ENCODE assay signal across 25 cellular contexts in the genomic region with DNA sequence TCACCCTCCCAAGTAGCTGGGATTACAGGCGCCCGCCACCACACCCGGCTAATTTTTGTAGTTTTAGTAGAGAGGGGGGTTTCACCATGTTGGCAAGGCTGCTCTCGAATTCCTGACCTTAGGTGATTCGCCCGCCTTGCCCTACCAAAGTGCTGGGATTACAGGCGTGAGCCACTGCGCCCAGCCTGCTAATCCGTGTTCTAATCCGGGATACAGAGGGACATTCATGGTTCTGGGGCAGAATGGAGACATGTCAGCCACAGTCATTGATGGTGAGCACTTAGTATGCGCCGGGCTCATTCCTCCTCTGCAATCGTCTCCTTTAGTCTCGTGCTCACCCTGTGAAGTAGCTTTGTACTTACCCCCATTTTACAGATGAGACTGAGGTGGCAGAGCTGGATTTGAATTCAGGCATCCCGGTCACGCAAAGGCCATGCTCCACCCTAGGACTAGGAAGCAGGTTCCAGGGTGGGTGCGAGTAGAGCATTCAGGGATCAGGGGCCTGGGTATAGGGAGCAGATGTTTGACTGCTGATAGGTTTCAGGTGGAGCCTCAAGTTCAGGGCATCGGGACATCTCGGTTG. TPM values are rescaled to one million over a fixed set of nuclear protein-coding genes. Genes with fewer than 3 reads are reported as not detected.
DNase-seq lines count a peak whose midpoint lies in the region; ATAC-seq, FAIRE-seq and TF ChIP-seq lines count a peak whose summit lies in the region.
"Had no signal": no experiment of that assay in that cellular context is flagged by ENCODE, and none has a peak within 500 bp of the region (broad histone marks: within the 10 kb centered on the region; RNA-seq: fewer than 3 reads in every experiment).

No MANE protein-coding gene starts in this region.

- FAIRE-seq in H1 (lab: Jason Lieb, UNC): no peak

- H3K27ac ChIP-seq in PC-9 (no peak overlapping the region), H1 (ENCODE audit: low read depth, low read length) (no peak overlapping the region), prostate gland (peak overlapping the region; percentile 22 to 33)
- H3K27ac ChIP-seq: hepatocyte had no signal

- H2BK20ac ChIP-seq in H1 (ENCODE audit: low read length): no peak overlapping the region

- CTCF ChIA-PET in PC-9 (lab: Charles Lee) (no interaction called here), H1 (lab: Charles Lee; ENCODE audit: partially characterized antibody) (interaction anchor here (0.6 to 1.2 kb wide), 6 partner anchors 8 to 286 kb away, joined by 3 to 4 read pairs (median 3); partner anchors contain the start of gene RRAS)

- DNase-seq in NCI-H82 (lab: John Stamatoyannopoulos, UW) (peak; percentile 65), NCI-H82 treated with DMSO at 0.1 percent for 48 hours (lab: John Stamatoyannopoulos, UW; ENCODE audit: unreplicated experiment) (no peak), PC-9 (no peak), H1 (ENCODE audit: low read depth in 1 of 2, low spot score in 2 of 2) (no peak), prostate gland (ENCODE audit: low spot score) (no peak), posterior vena cava (ENCODE audit: low spot score) (no peak), SKM-1 treated with dmso at 0.1 percent for 144 hours (lab: John Stamatoyannopoulos, UW; ENCODE audit: unreplicated experiment) (no peak)
- DNase-seq: 8988T; activated CD4-positive, alpha-beta T cell treated with anti-CD3 and anti-CD28 coated beads, Interleukin-2, amount 50 U/mL, for 48 hours; activated naive CD4-positive, alpha-beta T cell treated with Interleukin-2 at 50 U/mL for 16 hours; amniotic stem cell; HCEC 1CT; left cardiac atrium; MV-4-11; NCI-H1436; NCI-H345; nephron progenitor cell; sigmoid colon; stimulated activated CD4-positive, alpha-beta T cell treated with anti-CD3 and anti-CD28 coated beads, Interleukin-4, amount 100 ng/mL, for 24 hours; T-helper 1 cell had no signal

- no peaks in the 10 kb centered on the region for H3K9me2 ChIP-seq in PC-9 (ENCODE audit: insufficient read depth)

- H3K4me3 ChIP-seq in PC-9 (no peak overlapping the region), H1 (ENCODE audit: extremely low read depth in 1 of 4, insufficient read depth in 2 of 4, low read depth in 3 of 4, low read length in 4 of 4) (no peak overlapping the region), prostate gland (no peak overlapping the region)
- H3K4me3 ChIP-seq: breast epithelium, gastroesophageal sphincter, hepatocyte, sigmoid colon, tibial nerve had no signal

- no peak for TF ChIP-seq RAD21 in H1 (IDR thresholded peaks at IDR 0.05 in 1 of 2, conservative IDR thresholded peaks at IDR 0.05 in 1 of 2; ENCODE audit: low read depth in 2 of 2, low read length in 2 of 2)

- no peak overlapping the region for H2AK5ac ChIP-seq in H1 (ENCODE audit: low read depth, low read length)

- H3K27me3 ChIP-seq in PC-9 (ENCODE audit: insufficient read depth, low read depth): no peaks in the 10 kb centered on the region
- no peaks in the 10 kb centered on the region for H3K27me3 ChIP-seq in H1 (replicated peaks in 1 of 4; ENCODE audit: control insufficient read depth in 3 of 4, extremely low read depth in 1 of 4, insufficient read depth in 3 of 4, low read length in 3 of 4)
- no peaks in the 10 kb centered on the region for H3K27me3 ChIP-seq in prostate gland (replicated peaks; ENCODE audit: insufficient read depth)
- H3K27me3 ChIP-seq: breast epithelium, gastroesophageal sphincter, hepatocyte, sigmoid colon, tibial nerve had no signal

- intact Hi-C loops in PC-9 (cut with micrococcal nuclease; ENCODE audit: unreplicated experiment) (no loop called here), prostate gland (cut with DNase I) (no loop called here), posterior vena cava (cut with DNase I) (no loop called here)

- H3K4me1 ChIP-seq in PC-9 (replicated peaks; ENCODE audit: insufficient read depth): no peaks in the 10 kb centered on the region
- peaks cover 0 to 17% (median 3%) of the 10 kb centered on the region in 4 experiments; a peak in 4 of 7 replicates for H3K4me1 ChIP-seq in H1 (replicated peaks in 1 of 4; ENCODE audit: control insufficient read depth in 3 of 4, insufficient read depth in 4 of 4, low read length in 3 of 4)
- H3K4me1 ChIP-seq in prostate gland (replicated peaks): peaks cover 5% of the 10 kb centered on the region
- H3K4me1 ChIP-seq: breast epithelium had no signal

- ATAC-seq in HG03432 (IDR thresholded peaks at IDR 0.05; ENCODE audit: unreplicated experiment): no peak

- peaks cover 39% of the 10 kb centered on the region for H3F3A ChIP-seq in PC-9 (ENCODE audit: insufficient read depth, low read depth)

- no peak overlapping the region for H3K4ac ChIP-seq in H1 (replicated peaks; ENCODE audit: insufficient read length, low read depth, low read length)

- no peaks in the 10 kb centered on the region for H3K23me2 ChIP-seq in H1 (ENCODE audit: low read depth, low read length)

- no peak overlapping the region for H4K91ac ChIP-seq in H1 (replicated peaks; ENCODE audit: insufficient read length, low read length)

- peaks cover 4% of the 10 kb centered on the region for H4K20me1 ChIP-seq in PC-9 (ENCODE audit: insufficient read depth)
- H4K20me1 ChIP-seq in H1 (replicated peaks in 1 of 2; ENCODE audit: control insufficient read depth in 1 of 2, insufficient read depth in 2 of 2, low read length in 2 of 2): peaks cover 0 to 2% of the 10 kb centered on the region in 2 experiments

- H2BK15ac ChIP-seq in H1 (ENCODE audit: low read length): no peak overlapping the region

- no peak overlapping the region for H4K8ac ChIP-seq in H1 (ENCODE audit: extremely low read depth, insufficient read depth, low read length)

- H3K9me3 ChIP-seq in PC-9 (ENCODE audit: insufficient read depth, low read depth) (no peaks in the 10 kb centered on the region), H1 (ENCODE audit: insufficient read depth in 2 of 2, low read depth in 1 of 2, low read length in 1 of 2) (no peaks in the 10 kb centered on the region), prostate gland (no peaks in the 10 kb centered on the region)
- H3K9me3 ChIP-seq: breast epithelium, gastroesophageal sphincter, sigmoid colon, tibial nerve had no signal

- H3K4me2 ChIP-seq in PC-9: no peak overlapping the region
- H3K4me2 ChIP-seq in H1 (ENCODE audit: insufficient read depth in 1 of 2, low read depth in 2 of 2, low read length in 2 of 2): no peak overlapping the region
- H3K4me2 ChIP-seq: hepatocyte had no signal

- TF ChIP-seq EP300 in H1 (IDR thresholded peaks at IDR 0.05; ENCODE audit: borderline replicate concordance in 1 of 2, low read depth in 2 of 2, low read length in 2 of 2): no peak

- H2AFZ ChIP-seq in PC-9 (no peak overlapping the region), H1 (ENCODE audit: low read length) (no peak overlapping the region)
- H2AFZ ChIP-seq: hepatocyte had no signal

- H3K18ac ChIP-seq in H1 (ENCODE audit: extremely low read depth, low read length): no peak overlapping the region

- no peak overlapping the region for H2BK5ac ChIP-seq in H1 (ENCODE audit: low read depth, low read length)

- no peak overlapping the region for H3K56ac ChIP-seq in H1 (replicated peaks; ENCODE audit: insufficient read length, low read depth, low read length)

- TF ChIP-seq CTCF in PC-9 (conservative IDR thresholded peaks at IDR 0.05) (no peak), H1 (IDR thresholded peaks at IDR 0.05; ENCODE audit: control extremely low read depth in 1 of 3, insufficient read depth in 1 of 3, low read depth in 1 of 3, low read length in 3 of 3) (no peak), prostate gland (IDR thresholded peaks at IDR 0.05) (no peak)

- TF ChIP-seq POLR2A in H1 (IDR thresholded peaks at IDR 0.05; ENCODE audit: control extremely low read depth in 1 of 2, low read depth in 2 of 2, low read length in 2 of 2) (no peak), prostate gland (IDR thresholded peaks at IDR 0.05) (no peak)

- 85% methylated on average over 19 of the region's 19 CpGs; no CpG with 5 or more reads in 1 of the 2 experiments for WGBS in H1 (ENCODE audit: extremely low coverage in 1 of 2, insufficient coverage in 1 of 2, insufficient read length in 1 of 2, insufficient replicate concordance in 2 of 2, low coverage in 1 of 2, low lambda C conversion rate in 2 of 2, missing lambda C conversion rate in 1 of 2), 2 experiments
- WGBS in prostate gland: 89% methylated on average over 19 of the region's 19 CpGs

- no peak overlapping the region for H2BK120ac ChIP-seq in H1 (replicated peaks; ENCODE audit: low read depth, low read length)

- H3K79me2 ChIP-seq in PC-9 (ENCODE audit: low read depth): no peaks in the 10 kb centered on the region
- H3K79me2 ChIP-seq in H1 (ENCODE audit: control insufficient read depth in 1 of 2, insufficient read depth in 2 of 2, low read length in 2 of 2): no peaks in the 10 kb centered on the region
- H3K79me2 ChIP-seq: hepatocyte had no signal

- H2BK12ac ChIP-seq in H1 (ENCODE audit: low read depth, low read length): no peak overlapping the region

- H3K79me1 ChIP-seq in H1 (ENCODE audit: low read depth, low read length): no peaks in the 10 kb centered on the region

- POLR2A ChIA-PET in PC-9 (lab: Charles Lee; ENCODE audit: unreplicated experiment) (interaction anchor here (0.7 to 1.7 kb wide), 2 partner anchors 8 to 9 kb away, joined by 5 to 12 read pairs; partner anchors contain the start of gene RRAS), H1 (lab: Charles Lee; ENCODE audit: partially characterized antibody) (interaction anchor here (0.8 to 50.7 kb wide), 9 partner anchors 8 to 135 kb away, joined by 3 to 840 read pairs (median 4); partner anchors contain the start of genes NOSIP, PRMT1, PRR12 and PRRG2)

- no peak overlapping the region for H3K14ac ChIP-seq in H1 (ENCODE audit: insufficient read length)

- TSS peak; percentile 4 for BruUV-seq in PC-9 (replicated peaks; lab: Mats Ljungman, UMichigan)

- H4K5ac ChIP-seq in H1 (ENCODE audit: insufficient read length, low read depth, low read length): no peak overlapping the region

- H3K36me3 ChIP-seq in PC-9 (ENCODE audit: low read depth): peaks cover 4% of the 10 kb centered on the region; the same call in 1 of the 2 replicates
- peaks cover 0 to 12% (median under 1%) of the 10 kb centered on the region in 4 experiments; a peak in 5 of 8 replicates for H3K36me3 ChIP-seq in H1 (ENCODE audit: control insufficient read depth in 2 of 4, insufficient read depth in 4 of 4, low read length in 3 of 4)
- H3K36me3 ChIP-seq in prostate gland: no peaks in the 10 kb centered on the region
- H3K36me3 ChIP-seq: breast epithelium had no signal

- H3K23ac ChIP-seq in H1 (ENCODE audit: insufficient read length): no peak overlapping the region

- no peak overlapping the region for H3K9ac ChIP-seq in H1 (replicated peaks in 1 of 4; ENCODE audit: extremely low read depth in 1 of 4, low read depth in 3 of 4, low read length in 3 of 4)

RNA-seq across cellular contexts. Expression of gene RRAS, which starts 8.2 kb away (rescaled TPM):
- 36.6 and 40.6 TPM in 2 replicates for total RNA-seq in PC-9 (2021)
- 16.9 and 17.7 TPM in 2 replicates for total RNA-seq in H1 (2021; fragmentation: NEBNext Ultra II Directional; extraction: Animal tissue kit (Norgen Biotek cat#: 25700))
- 49.1 and 62.9 TPM in 2 replicates for polyA plus RNA-seq in H1 (2011; rRNA removed)
- polyA plus RNA-seq in H1 (2011; cell fraction: cytosol; rRNA removed): 44.6 TPM
- 35.8 TPM for polyA plus RNA-seq in H1 (2011; cell fraction: nucleus; rRNA removed)
- polyA plus RNA-seq in H1 (2012, experiment 1 of 2): 14.2 to 33.1 TPM (median 28.7 TPM) in 4 replicates
- polyA plus RNA-seq in H1 (2012, experiment 2 of 2): 26.7 TPM
- 18.4 TPM for polyA plus RNA-seq in H1 (2013, experiment 1 of 2)
- polyA plus RNA-seq in H1 (2013, experiment 2 of 2): 18.6 TPM
- 6.4 and 6.8 TPM in 2 replicates for polyA minus RNA-seq in H1 (2011; rRNA and poly(A)+ RNA removed)
- polyA minus RNA-seq in H1 (2011; cell fraction: cytosol; rRNA and poly(A)+ RNA removed): 7.9 TPM
- polyA minus RNA-seq in H1 (2011; cell fraction: nucleus; rRNA and poly(A)+ RNA removed): 4.9 TPM
- total RNA-seq in prostate gland: 10 to 100 TPM; 59.1 to 72.3 TPM
- total RNA-seq in posterior vena cava: 100 to 1,000 TPM; 124 to 173 TPM

RNA-seq across cellular contexts. Expression of gene SCAF1, which starts 10.3 kb away (rescaled TPM):
- 86.9 and 91.3 TPM in 2 replicates for total RNA-seq in PC-9 (2021)
- total RNA-seq in H1 (2021; fragmentation: NEBNext Ultra II Directional; extraction: Animal tissue kit (Norgen Biotek cat#: 25700)): 81.7 and 93.3 TPM in 2 replicates
- polyA plus RNA-seq in H1 (2011; rRNA removed): 9.7 and 21.4 TPM in 2 replicates
- 9.9 TPM for polyA plus RNA-seq in H1 (2011; cell fraction: cytosol; rRNA removed)
- 29.6 TPM for polyA plus RNA-seq in H1 (2011; cell fraction: nucleus; rRNA removed)
- polyA plus RNA-seq in H1 (2012, experiment 1 of 2): 44.1 to 59.6 TPM (median 55.2 TPM) in 4 replicates
- 56.4 TPM for polyA plus RNA-seq in H1 (2012, experiment 2 of 2)
- 42.7 TPM for polyA plus RNA-seq in H1 (2013, experiment 1 of 2)
- 41.6 TPM for polyA plus RNA-seq in H1 (2013, experiment 2 of 2)
- 3.7 and 4.7 TPM in 2 replicates for polyA minus RNA-seq in H1 (2011; rRNA and poly(A)+ RNA removed)
- polyA minus RNA-seq in H1 (2011; cell fraction: cytosol; rRNA and poly(A)+ RNA removed): 13.0 TPM
- 9.2 TPM for polyA minus RNA-seq in H1 (2011; cell fraction: nucleus; rRNA and poly(A)+ RNA removed)
- 10 to 100 TPM; 47.9 to 80.8 TPM for total RNA-seq in prostate gland
- 10 to 100 TPM; 43.5 to 55.1 TPM for total RNA-seq in posterior vena cava

RNA-seq across cellular contexts. Expression of gene IRF3, which starts 34.0 kb away (rescaled TPM):
- total RNA-seq in PC-9 (2021) (181 and 220 TPM in 2 replicates), prostate gland (10 to 100 TPM; 53.4 to 58.0 TPM), posterior vena cava (10 to 100 TPM; 40.6 to 50.9 TPM)
- total RNA-seq in H1 (2021; fragmentation: NEBNext Ultra II Directional; extraction: Animal tissue kit (Norgen Biotek cat#: 25700)): 114 and 115 TPM in 2 replicates
- polyA plus RNA-seq in H1 (2011; rRNA removed): 103 and 185 TPM in 2 replicates
- polyA plus RNA-seq in H1 (2011; cell fraction: cytosol; rRNA removed): 151 TPM
- 260 TPM for polyA plus RNA-seq in H1 (2011; cell fraction: nucleus; rRNA removed)
- 192 to 222 TPM (median 214 TPM) in 4 replicates for polyA plus RNA-seq in H1 (2012, experiment 1 of 2)
- polyA plus RNA-seq in H1 (2012, experiment 2 of 2): 136 TPM
- 127 TPM for polyA plus RNA-seq in H1 (2013, experiment 1 of 2)
- polyA plus RNA-seq in H1 (2013, experiment 2 of 2): 124 TPM
- 51.4 and 52.6 TPM in 2 replicates for polyA minus RNA-seq in H1 (2011; rRNA and poly(A)+ RNA removed)
- 50.8 TPM for polyA minus RNA-seq in H1 (2011; cell fraction: cytosol; rRNA and poly(A)+ RNA removed)
- polyA minus RNA-seq in H1 (2011; cell fraction: nucleus; rRNA and poly(A)+ RNA removed): 42.1 TPM

RNA-seq across cellular contexts. Expression of gene BCL2L12, which starts 34.0 kb away (rescaled TPM):
- total RNA-seq in PC-9 (2021): 80.3 and 84.8 TPM in 2 replicates
- total RNA-seq in H1 (2021; fragmentation: NEBNext Ultra II Directional; extraction: Animal tissue kit (Norgen Biotek cat#: 25700)): 126 and 133 TPM in 2 replicates
- polyA plus RNA-seq in H1 (2011; rRNA removed): 209 and 280 TPM in 2 replicates
- polyA plus RNA-seq in H1 (2011; cell fraction: cytosol; rRNA removed): 167 TPM
- 185 TPM for polyA plus RNA-seq in H1 (2011; cell fraction: nucleus; rRNA removed)
- 158 to 202 TPM (median 170 TPM) in 4 replicates for polyA plus RNA-seq in H1 (2012, experiment 1 of 2)
- 242 TPM for polyA plus RNA-seq in H1 (2012, experiment 2 of 2)
- polyA plus RNA-seq in H1 (2013, experiment 1 of 2): 213 TPM
- 198 TPM for polyA plus RNA-seq in H1 (2013, experiment 2 of 2)
- polyA minus RNA-seq in H1 (2011; rRNA and poly(A)+ RNA removed): 19.6 and 20.5 TPM in 2 replicates
- 48.1 TPM for polyA minus RNA-seq in H1 (2011; cell fraction: cytosol; rRNA and poly(A)+ RNA removed)
- 26.9 TPM for polyA minus RNA-seq in H1 (2011; cell fraction: nucleus; rRNA and poly(A)+ RNA removed)
- 10 to 100 TPM; 11.6 to 11.7 TPM for total RNA-seq in prostate gland
- total RNA-seq in posterior vena cava: 1 to 10 TPM; 8.5 to 9.3 TPM

RNA-seq across cellular contexts. Expression of gene PRR12, which starts 40.7 kb away (rescaled TPM):
- total RNA-seq in PC-9 (2021) (40.4 and 41.3 TPM in 2 replicates), prostate gland (10 to 100 TPM; 24.0 to 41.9 TPM), posterior vena cava (10 to 100 TPM; 18.8 to 21.7 TPM)
- 59.4 and 63.8 TPM in 2 replicates for total RNA-seq in H1 (2021; fragmentation: NEBNext Ultra II Directional; extraction: Animal tissue kit (Norgen Biotek cat#: 25700))
- polyA plus RNA-seq in H1 (2011; rRNA removed): 2.5 and 4.6 TPM in 2 replicates
- polyA plus RNA-seq in H1 (2011; cell fraction: cytosol; rRNA removed): 1.9 TPM
- 11.4 TPM for polyA plus RNA-seq in H1 (2011; cell fraction: nucleus; rRNA removed)
- polyA plus RNA-seq in H1 (2012, experiment 1 of 2): 25.7 to 40.3 TPM (median 34.3 TPM) in 4 replicates
- polyA plus RNA-seq in H1 (2012, experiment 2 of 2): 22.2 TPM
- polyA plus RNA-seq in H1 (2013, experiment 1 of 2): 23.0 TPM
- polyA plus RNA-seq in H1 (2013, experiment 2 of 2): 21.2 TPM
- polyA minus RNA-seq in H1 (2011; rRNA and poly(A)+ RNA removed): 2.5 and 2.8 TPM in 2 replicates
- polyA minus RNA-seq in H1 (2011; cell fraction: cytosol; rRNA and poly(A)+ RNA removed): 15.9 TPM
- polyA minus RNA-seq in H1 (2011; cell fraction: nucleus; rRNA and poly(A)+ RNA removed): 10.8 TPM

Comparison
In these comparisons a context has a peak if more than half of its experiments do, and no peak if none do; other contexts are left out.
1. H3K27ac ChIP-seq: peak in prostate gland (2 of 2); none in PC-9 (single experiment) and H1 (single experiment).